22 cellular contexts compared by ENCODE assay signal in the genomic region with DNA sequence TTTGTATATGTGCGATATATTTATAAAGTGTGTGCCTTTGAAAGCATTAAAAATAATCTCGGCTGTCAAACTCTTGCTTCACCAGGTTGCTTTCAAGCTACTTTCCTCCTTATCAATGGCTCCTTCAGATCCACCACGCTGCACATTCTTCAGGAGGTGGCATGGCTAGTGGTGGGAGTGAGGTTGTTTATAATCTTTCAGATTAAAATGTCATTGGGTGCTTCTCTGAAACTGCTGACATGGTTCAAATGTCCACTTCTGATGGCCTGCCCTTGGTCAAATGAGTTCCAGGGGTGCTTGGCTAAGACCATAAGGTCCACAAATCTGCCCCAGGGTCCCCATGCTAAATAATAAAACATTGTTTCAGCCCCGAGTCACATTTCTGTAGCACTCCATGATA. TPM values are rescaled to one million over a fixed set of nuclear protein-coding genes. Genes with fewer than 3 reads are reported as not detected.
DNase-seq lines count a peak whose midpoint lies in the region; ATAC-seq and TF ChIP-seq lines count a peak whose summit lies in the region.
"Had no signal": no experiment of that assay in that cellular context is flagged by ENCODE, and none has a peak within 500 bp of the region (broad histone marks: within the 10 kb centered on the region; RNA-seq: fewer than 3 reads in every experiment).

No MANE protein-coding gene starts in this region.

- H3K27ac Mint-ChIP-seq in endothelial cell (ENCODE audit: unreplicated experiment), result peak overlapping the region; percentile 7
- no peak overlapping the region for H3K27ac Mint-ChIP-seq in neural crest cell (ENCODE audit: unreplicated experiment)
- H3K27ac Mint-ChIP-seq: B cell, CD14-positive monocyte, HFFc6 had no signal

- ATAC-seq in Right ventricle myocardium inferior, result no peak
- no peak for ATAC-seq in upper lobe of left lung (ENCODE audit: low FRiP score in 2 of 2)
- no peak for ATAC-seq in HG03280 (IDR thresholded peaks at IDR 0.05; ENCODE audit: unreplicated experiment)

- peak overlapping the region; percentile 76 for H3K27ac ChIP-seq in left ventricle myocardium inferior (replicated peaks)
- H3K27ac ChIP-seq in upper lobe of left lung, result peak overlapping the region in 3 of 4 donors; percentile 53 to 67 (median 59)
- H3K27ac ChIP-seq: GM23248, SJSA1 had no signal

- H3K4me3 Mint-ChIP-seq in endothelial cell (ENCODE audit: unreplicated experiment) (no peak overlapping the region), neural crest cell (peak overlapping the region; percentile 53)
- H3K4me3 Mint-ChIP-seq: B cell, CD14-positive monocyte, H9, HFFc6 had no signal

- H3K4me1 Mint-ChIP-seq in endothelial cell (ENCODE audit: unreplicated experiment) (peaks cover 67% of the 10 kb centered on the region), neural crest cell (peaks cover 39% of the 10 kb centered on the region)

- no peak for TF ChIP-seq EP300 in upper lobe of left lung (IDR thresholded peaks at IDR 0.05)

- H3K4me3 ChIP-seq in left ventricle myocardium inferior (no peak overlapping the region), upper lobe of left lung (no peak overlapping the region)
- H3K4me3 ChIP-seq: GM23248, SJSA1 had no signal

- no peaks in the 10 kb centered on the region for H3K27me3 ChIP-seq in left ventricle myocardium inferior (ENCODE audit: low read depth)
- H3K27me3 ChIP-seq in upper lobe of left lung, result no peaks in the 10 kb centered on the region
- H3K27me3 ChIP-seq: SJSA1 had no signal

- H3K4me1 ChIP-seq in left ventricle myocardium inferior (peaks cover 85% of the 10 kb centered on the region), upper lobe of left lung (peaks cover 24 to 57% (median 37%) of the 10 kb centered on the region in 4 donors)

- intact Hi-C loops in left ventricle myocardium inferior (cut with micrococcal nuclease), result no loop called here
- intact Hi-C loops in Right ventricle myocardium inferior (cut with DNase I), result no loop called here

- TF ChIP-seq POLR2A in upper lobe of left lung (IDR thresholded peaks at IDR 0.05), result no peak

- TF ChIP-seq CTCF in left ventricle myocardium inferior (IDR thresholded peaks at IDR 0.05; ENCODE audit: borderline replicate concordance) (no peak), endothelial cell (IDR thresholded peaks at IDR 0.05; ENCODE audit: unreplicated experiment) (no peak), neural crest cell (conservative IDR thresholded peaks at IDR 0.05) (no peak), upper lobe of left lung (IDR thresholded peaks at IDR 0.05) (no peak)

- DNase-seq in left ventricle myocardium inferior (no peak), Right ventricle myocardium inferior (ENCODE audit: missing footprints) (no peak), endothelial cell (ENCODE audit: low spot score) (no peak), neural crest cell (ENCODE audit: low read depth, low spot score) (no peak), upper lobe of left lung (no peak), DMS53 treated with DMSO at 0.1 percent for 48 hours (lab: John Stamatoyannopoulos, UW; ENCODE audit: unreplicated experiment) (no peak), AG08395 (ENCODE audit: low spot score) (no peak)
- DNase-seq: 8988T, DMS79, GM23248, H9, MV-4-11, NCI-H1105 treated with DMSO at 0.1 percent for 48 hours, NCI-H2029 treated with DMSO at 0.1 percent for 48 hours, NCI-H2171 treated with DMSO at 0.1 percent for 48 hours, NCI-H524 treated with DMSO at 0.1 percent for 48 hours, NCI-H82 had no signal

- no peaks in the 10 kb centered on the region for H3K9me3 Mint-ChIP-seq in endothelial cell (ENCODE audit: unreplicated experiment)
- no peaks in the 10 kb centered on the region for H3K9me3 Mint-ChIP-seq in neural crest cell
- H3K9me3 Mint-ChIP-seq: CD14-positive monocyte, H9, HFFc6 had no signal

- H3K36me3 Mint-ChIP-seq in endothelial cell (ENCODE audit: low read depth, unreplicated experiment) (peaks cover 42% of the 10 kb centered on the region), neural crest cell (ENCODE audit: low read depth) (no peaks in the 10 kb centered on the region)

- H3K9me3 ChIP-seq in left ventricle myocardium inferior (replicated peaks) (no peaks in the 10 kb centered on the region), upper lobe of left lung (no peaks in the 10 kb centered on the region)
- H3K9me3 ChIP-seq: SJSA1 had no signal

- H3K27me3 Mint-ChIP-seq in endothelial cell (ENCODE audit: unreplicated experiment) (peaks cover 2% of the 10 kb centered on the region), neural crest cell (ENCODE audit: low read depth) (peaks cover 2% of the 10 kb centered on the region)
- H3K27me3 Mint-ChIP-seq: B cell had no signal

- peaks cover 12% of the 10 kb centered on the region for H3K36me3 ChIP-seq in left ventricle myocardium inferior
- peaks cover 0 to 2% (median 0%) of the 10 kb centered on the region in 4 donors for H3K36me3 ChIP-seq in upper lobe of left lung

- 85 to 86% methylated on average over 4 of the region's 4 CpGs for WGBS in upper lobe of left lung, 2 donors

RNA-seq across cellular contexts. Expression of gene ARHGAP31, which starts 36.7 kb away (rescaled TPM):
- total RNA-seq in left ventricle myocardium inferior (38.0 TPM), Right ventricle myocardium inferior (42.8 TPM), endothelial cell (ENCODE audit: unreplicated experiment) (114 TPM), neural crest cell (5.4 and 6.3 TPM in 2 replicates), upper lobe of left lung (10 to 100 TPM; 47.1 to 91.0 (median 66.2) TPM)
